Comparison of ENCODE assay signal across 8 cellular contexts in genomic region chr17:82754297-82755208, GRCh38. TPM values are rescaled to one million over a fixed set of nuclear protein-coding genes. Genes with fewer than 3 reads are reported as not detected.
DNase-seq lines count a peak whose midpoint lies in the region; ATAC-seq and TF ChIP-seq lines count a peak whose summit lies in the region.

No MANE protein-coding gene starts in this region.

- peaks cover 28% of the 10 kb centered on the region for H3K36me3 ChIP-seq in NT2/D1 (ENCODE audit: insufficient read depth, insufficient read length, low read length)
- no peaks in the 10 kb centered on the region for H3K36me3 ChIP-seq in esophagus (ENCODE audit: control insufficient read depth in 2 of 2, insufficient read depth in 2 of 2, low read length in 1 of 2)
- H3K36me3 ChIP-seq in MM.1S (replicated peaks; ENCODE audit: insufficient read depth, low read length) = no peaks in the 10 kb centered on the region

- peak overlapping the region; percentile 19 for H3K4me3 ChIP-seq in NT2/D1 (ENCODE audit: insufficient read length, low read depth)
- H3K4me3 ChIP-seq in esophagus (ENCODE audit: low read depth in 1 of 2, low read length in 2 of 2) = peak overlapping the region in 1 of 2 donors; percentile 13
- no peak overlapping the region for H3K4me3 ChIP-seq in MM.1S (ENCODE audit: low read length)

- peaks cover 6% of the 10 kb centered on the region; the same call in 1 of the 2 replicates for H3F3A ChIP-seq in MM.1S (ENCODE audit: insufficient read depth, low read length)

- H3K9ac ChIP-seq in NT2/D1 (ENCODE audit: insufficient read length, low read depth) = peak overlapping the region; percentile 79
- no peak overlapping the region for H3K9ac ChIP-seq in MM.1S (ENCODE audit: low read length)

- peaks cover 45% of the 10 kb centered on the region for H3K79me2 ChIP-seq in MM.1S (ENCODE audit: low read length)

- 66 to 67% methylated on average over 19 of the region's 19 CpGs for WGBS in esophagus, 2 donors

- peak overlapping the region; percentile 3 for H3K27ac Mint-ChIP-seq in T-helper 1 cell treated with Interleukin-12 subunit alpha and Interleukin-12 subunit beta and Interleukin-4 antibody, amounts not matched to agents 30 μg/mL and 1 μg/mL, for 36 hours

- H2AFZ ChIP-seq in MM.1S (ENCODE audit: low read length) = no peak overlapping the region

- peaks cover 6% of the 10 kb centered on the region; the same call in 1 of the 2 replicates for H3K9me3 ChIP-seq in NT2/D1 (ENCODE audit: insufficient read depth, low read length)
- no peaks in the 10 kb centered on the region for H3K9me3 ChIP-seq in esophagus (ENCODE audit: control insufficient read depth in 2 of 2, insufficient read depth in 1 of 2, low read depth in 1 of 2, low read length in 1 of 2)
- H3K9me3 ChIP-seq in MM.1S (replicated peaks; ENCODE audit: insufficient read depth, low read length) = no peaks in the 10 kb centered on the region

- H3K9me2 ChIP-seq in MM.1S (replicated peaks; ENCODE audit: insufficient read depth, low read length) = no peaks in the 10 kb centered on the region

- H3K27ac ChIP-seq in esophagus (ENCODE audit: low read depth in 2 of 2, low read length in 1 of 2) = peak overlapping the region; percentile 60 to 83
- no peak overlapping the region for H3K27ac ChIP-seq in MM.1S (ENCODE audit: low read length)

- no peaks in the 10 kb centered on the region for H3K9me3 Mint-ChIP-seq in T-helper 1 cell treated with Interleukin-12 subunit alpha and Interleukin-12 subunit beta and Interleukin-4 antibody, amounts not matched to agents 30 μg/mL and 1 μg/mL, for 36 hours

- peaks cover 15% of the 10 kb centered on the region for H3K4me1 ChIP-seq in NT2/D1 (ENCODE audit: insufficient read depth, insufficient read length)
- peaks cover 0 to 8% of the 10 kb centered on the region in 2 donors for H3K4me1 ChIP-seq in esophagus (ENCODE audit: control insufficient read depth in 2 of 2, insufficient read depth in 2 of 2, low read length in 1 of 2)
- no peaks in the 10 kb centered on the region; the same call in 1 of the 2 replicates for H3K4me1 ChIP-seq in MM.1S (ENCODE audit: low read length)

- no peaks in the 10 kb centered on the region for H3K27me3 Mint-ChIP-seq in T-helper 1 cell treated with Interleukin-12 subunit alpha and Interleukin-12 subunit beta and Interleukin-4 antibody, amounts not matched to agents 30 μg/mL and 1 μg/mL, for 36 hours (ENCODE audit: low read depth)

- peaks cover 2% of the 10 kb centered on the region for H3K36me3 Mint-ChIP-seq in T-helper 1 cell treated with Interleukin-12 subunit alpha and Interleukin-12 subunit beta and Interleukin-4 antibody, amounts not matched to agents 30 μg/mL and 1 μg/mL, for 36 hours (ENCODE audit: low read depth)

- DNase-seq in T-helper 1 cell = no peak
- DNase-seq in NT2/D1 (ENCODE audit: low read depth, low spot score) = no peak
- no peak for DNase-seq in omental fat pad (ENCODE audit: low spot score)
- DNase-seq in MM.1S = no peak
- DNase-seq in mesenteric fat pad (ENCODE audit: low spot score) = no peak

- no peaks in the 10 kb centered on the region for H4K20me1 ChIP-seq in MM.1S (ENCODE audit: insufficient read depth, low read length)

- peaks cover 4% of the 10 kb centered on the region for H3K27me3 ChIP-seq in NT2/D1 (ENCODE audit: insufficient read depth, insufficient read length)
- no peaks in the 10 kb centered on the region for H3K27me3 ChIP-seq in esophagus (ENCODE audit: control insufficient read depth in 1 of 2, insufficient read depth in 2 of 2, low read length in 2 of 2)
- H3K27me3 ChIP-seq in MM.1S (replicated peaks; ENCODE audit: insufficient read depth, low read length) = no peaks in the 10 kb centered on the region

- TF ChIP-seq CTCF in omental fat pad (IDR thresholded peaks at IDR 0.05) = no peak
- no peak for TF ChIP-seq CTCF in MM.1S (IDR thresholded peaks at IDR 0.05; ENCODE audit: low read length)

- H3K4me1 Mint-ChIP-seq in T-helper 1 cell treated with Interleukin-12 subunit alpha and Interleukin-12 subunit beta and Interleukin-4 antibody, amounts not matched to agents 30 μg/mL and 1 μg/mL, for 36 hours (ENCODE audit: low read depth) = peaks cover 28% of the 10 kb centered on the region

- no peak overlapping the region for H3K4me3 Mint-ChIP-seq in T-helper 1 cell treated with Interleukin-12 subunit alpha and Interleukin-12 subunit beta and Interleukin-4 antibody, amounts not matched to agents 30 μg/mL and 1 μg/mL, for 36 hours

- H3K4me2 ChIP-seq in MM.1S (ENCODE audit: low read depth, low read length) = no peak overlapping the region

- peak; percentile 45 for ATAC-seq in omental fat pad (ENCODE audit: low FRiP score)
- ATAC-seq in GM21515 (IDR thresholded peaks at IDR 0.05; ENCODE audit: unreplicated experiment) = no peak

RNA-seq across cellular contexts. Expression of gene TBCD, which starts 2.7 kb away (rescaled TPM):
- polyA plus RNA-seq in esophagus = 10 to 100 TPM; 54.4 to 62.8 TPM
- total RNA-seq in omental fat pad (10 to 100 TPM; 30.5 to 94.3 (median 51.8) TPM), mesenteric fat pad (128 TPM)

RNA-seq across cellular contexts. Expression of gene FN3K, which starts 19.1 kb away (rescaled TPM):
- 1 to 10 TPM; 2.7 to 3.7 TPM for polyA plus RNA-seq in esophagus
- 10 to 100 TPM in 1 of 4 donors, 1 to 10 TPM in 3; 2.8 to 13.0 (median 7.5) TPM for total RNA-seq in omental fat pad
- 19.3 TPM for total RNA-seq in mesenteric fat pad

RNA-seq across cellular contexts. Expression of gene FN3KRP, which starts 38.0 kb away (rescaled TPM):
- 10 to 100 TPM; 15.6 to 19.0 TPM for polyA plus RNA-seq in esophagus
- total RNA-seq in omental fat pad = 10 to 100 TPM in 2 of 4 donors, 1 to 10 TPM in 2; 6.4 to 18.8 (median 12.3) TPM
- 20.4 TPM for total RNA-seq in mesenteric fat pad

RNA-seq across cellular contexts. Expression of gene RAB40B, which starts 56.1 kb away (rescaled TPM):
- 1 to 10 TPM; 9.3 to 9.7 TPM for polyA plus RNA-seq in esophagus
- total RNA-seq in omental fat pad (10 to 100 TPM in 1 of 4 donors, 1 to 10 TPM in 3; 8.0 to 12.3 (median 9.6) TPM), mesenteric fat pad (5.5 TPM)
